ENCODE assay signal across 9 cellular contexts in the genomic region with DNA sequence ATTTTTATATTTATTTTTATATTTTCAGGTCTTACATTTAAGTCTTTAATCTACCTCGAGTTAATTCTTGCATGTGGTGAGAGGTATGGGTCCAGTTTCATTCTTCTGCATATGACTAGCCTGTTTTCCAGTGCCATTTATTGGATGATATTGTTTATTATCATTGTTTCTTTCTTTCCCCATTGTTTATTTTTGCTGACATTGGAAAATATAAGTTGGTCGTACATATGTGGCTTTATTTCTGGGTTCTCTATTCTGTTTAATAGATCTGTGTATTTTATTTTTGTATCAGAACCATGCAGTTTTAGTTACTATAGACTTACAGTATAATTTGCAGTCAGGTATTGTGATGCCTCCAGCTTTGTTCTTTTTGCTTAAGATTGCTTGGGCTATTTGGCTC.
"Had no signal": no experiment of that assay in that cellular context is flagged by ENCODE, and none has a peak within 500 bp of the region (broad histone marks: within the 10 kb centered on the region; RNA-seq: fewer than 3 reads in every experiment).

No MANE protein-coding gene starts in this region.

- H3K27ac ChIP-seq: GM23248, HL-60 had no signal

- H3K36me3 Mint-ChIP-seq: IgD-negative memory B cell had no signal

- H3K4me3 Mint-ChIP-seq: H9, IgD-negative memory B cell had no signal

- H3K4me3 ChIP-seq: GM23248 had no signal

- H2AFZ ChIP-seq: GM23248 had no signal

- DNase-seq: GM23248, GOT3, H9, HCEC 1CT, Kasumi-1, KG1 had no signal

- H3K4me1 Mint-ChIP-seq: H9, IgD-negative memory B cell had no signal

- H3K27ac Mint-ChIP-seq: H9, IgD-negative memory B cell had no signal

- H3K27me3 Mint-ChIP-seq: IgD-negative memory B cell had no signal

- FAIRE-seq: H54 had no signal

- H3K9ac ChIP-seq: GM23248 had no signal
